ENCODE assay signal across 7 cellular contexts in genomic region chr2:122542236-122542635, GRCh38.
"Had no signal": no experiment of that assay in that cellular context is flagged by ENCODE, and none has a peak within 500 bp of the region (broad histone marks: within the 10 kb centered on the region; RNA-seq: fewer than 3 reads in every experiment).

No MANE protein-coding gene starts in this region.

- H3K9ac ChIP-seq: KMS-11 had no signal

- H3K4me2 ChIP-seq: KMS-11 had no signal

- ATAC-seq: K562 had no signal

- DNase-seq: Karpas-422, KBM-7, KG1 had no signal

- H3K27ac ChIP-seq: HL-60, KMS-11 had no signal

- H3K4me3 ChIP-seq: K562 had no signal

- FAIRE-seq: HTR-8/SVneo, K562 had no signal
